9 cellular contexts compared by ENCODE assay signal in the genomic region with DNA sequence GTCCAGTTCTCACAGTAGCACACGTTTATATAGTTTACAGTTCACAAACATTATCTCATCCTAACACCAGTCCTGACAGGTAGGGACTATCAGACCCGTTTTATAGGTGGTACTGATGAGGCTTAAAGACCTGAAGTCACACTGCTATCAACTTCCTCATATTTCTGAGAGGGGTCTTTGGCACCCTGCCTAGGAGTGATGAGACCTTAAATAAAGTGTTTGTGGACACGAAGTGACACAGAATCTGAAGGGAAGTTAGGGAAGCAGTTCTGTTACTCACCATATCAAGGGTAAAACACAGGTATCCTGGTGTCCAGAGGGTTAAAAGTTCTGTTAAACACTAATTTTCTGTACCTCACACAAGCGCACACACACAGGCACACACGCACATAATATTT. TPM values are rescaled to one million over a fixed set of nuclear protein-coding genes. Genes with fewer than 3 reads are reported as not detected.
A peak's percentile ranks its signal among the peaks of the same experiment; 100 is the strongest.
DNase-seq lines count a peak whose midpoint lies in the region; ATAC-seq and TF ChIP-seq lines count a peak whose summit lies in the region.
"Had no signal": no experiment of that assay in that cellular context is flagged by ENCODE, and none has a peak within 500 bp of the region (broad histone marks: within the 10 kb centered on the region; RNA-seq: fewer than 3 reads in every experiment).

No MANE protein-coding gene starts in this region.

- H3K27ac Mint-ChIP-seq in activated T-cell treated with anti-CD3 and anti-CD28 coated beads, Interleukin-2, amount 50 U/mL, for 72 hours, result no peak overlapping the region

- peaks cover 1 to 5% of the 10 kb centered on the region in 2 donors for H3K36me3 Mint-ChIP-seq in activated T-cell treated with anti-CD3 and anti-CD28 coated beads, Interleukin-2, amount 50 U/mL, for 72 hours (ENCODE audit: insufficient read depth in 2 of 2)

- H3K27me3 Mint-ChIP-seq in activated T-cell treated with anti-CD3 and anti-CD28 coated beads, Interleukin-2, amount 50 U/mL, for 72 hours (ENCODE audit: low read depth), result peaks cover 71% of the 10 kb centered on the region

- H3K9me3 ChIP-seq in mammary epithelial cell (replicated peaks; ENCODE audit: insufficient read depth, low read length) (no peaks in the 10 kb centered on the region), lung (ENCODE audit: control insufficient read depth in 2 of 2, insufficient read depth in 1 of 2, low read length in 1 of 2) (no peaks in the 10 kb centered on the region), tibial nerve (no peaks in the 10 kb centered on the region)

- BruUV-seq in mammary epithelial cell (replicated peaks; lab: Mats Ljungman, UMichigan), result TSS peak; percentile 52

- H3K9ac ChIP-seq in mammary epithelial cell (ENCODE audit: insufficient read depth, low read length), result peak overlapping the region; percentile 100

- peak overlapping the region; percentile 65 to 93 (median 82) for H3K4me3 ChIP-seq in mammary epithelial cell (replicated peaks in 1 of 3; ENCODE audit: insufficient read depth in 1 of 3, low read depth in 2 of 3, low read length in 3 of 3)
- H3K4me3 ChIP-seq in lung, result peak overlapping the region; percentile 62
- H3K4me3 ChIP-seq in tibial nerve, result peak overlapping the region in 2 of 4 donors; percentile 36 to 46

- no peak for ATAC-seq in activated T-cell treated with anti-CD3 and anti-CD28 coated beads, Interleukin-2, amount 50 U/mL, for 72 hours (replicated peaks in 1 of 2)
- no peak for ATAC-seq in lung (ENCODE audit: insufficient read depth, low FRiP score)
- no peak for ATAC-seq in GM21515 (IDR thresholded peaks at IDR 0.05; ENCODE audit: unreplicated experiment)

- H2AFZ ChIP-seq in mammary epithelial cell (ENCODE audit: low read depth, low read length), result peak overlapping the region; percentile 5

- in situ Hi-C loops in mammary epithelial cell (cut with MboI; ENCODE audit: low sequenced_read_pairs in 2 of 2), result no loop called here

- no peaks in the 10 kb centered on the region for H3K36me3 ChIP-seq in mammary epithelial cell (ENCODE audit: insufficient read depth, low read length)
- no peaks in the 10 kb centered on the region for H3K36me3 ChIP-seq in lung (ENCODE audit: control insufficient read depth in 2 of 2, insufficient read depth in 2 of 2, low read length in 2 of 2)
- no peaks in the 10 kb centered on the region for H3K36me3 ChIP-seq in tibial nerve

- CTCF ChIA-PET in mammary epithelial cell (lab: Charles Lee; ENCODE audit: low non-redundant PET), result no interaction called here

- H3K27me3 ChIP-seq in mammary epithelial cell (ENCODE audit: insufficient read depth, low read length) (no peaks in the 10 kb centered on the region), lung (ENCODE audit: control insufficient read depth, insufficient read depth) (no peaks in the 10 kb centered on the region), tibial nerve (peaks cover 0 to 48% of the 10 kb centered on the region in 2 donors)

- WGBS in mammary epithelial cell (ENCODE audit: low coverage, missing lambda C conversion rate), result 17% methylated on average over 5 of the region's 5 CpGs
- WGBS in lung, 2 donors, result 9 to 14% methylated on average over 5 of the region's 5 CpGs
- 19 to 24% methylated on average over 5 of the region's 5 CpGs for WGBS in tibial nerve, 2 donors

- H3K9me3 Mint-ChIP-seq in activated T-cell treated with anti-CD3 and anti-CD28 coated beads, Interleukin-2, amount 50 U/mL, for 72 hours, result no peaks in the 10 kb centered on the region

- no peaks in the 10 kb centered on the region for H4K20me1 ChIP-seq in mammary epithelial cell (ENCODE audit: insufficient read depth, low read length)

- intact Hi-C loops in mammary epithelial cell (cut with micrococcal nuclease), result loop anchor here (1.0 to 2.0 kb wide), 3 partner anchors 41 to 75 kb away; no protein-coding TSS in a partner anchor

- TF ChIP-seq EP300 in tibial nerve (IDR thresholded peaks at IDR 0.05), result no peak

- H3K4me1 Mint-ChIP-seq in activated T-cell treated with anti-CD3 and anti-CD28 coated beads, Interleukin-2, amount 50 U/mL, for 72 hours (ENCODE audit: low read depth), result peaks cover 41% of the 10 kb centered on the region

- TF ChIP-seq POLR2A in tibial nerve (IDR thresholded peaks at IDR 0.05), result no peak

- DNase-seq in activated T-cell treated with anti-CD3 and anti-CD28 coated beads, Interleukin-2, amount 50 U/mL, for 72 hours, result no peak
- no peak for DNase-seq in activated T-cell treated with anti-CD3 and anti-CD28 coated beads, Interleukin-2, amount 50 U/mL, for 48 hours
- no peak for DNase-seq in mammary epithelial cell
- no peak for DNase-seq in lung (ENCODE audit: low spot score)
- DNase-seq in tibial nerve (ENCODE audit: low spot score in 2 of 2), result no peak
- no peak for DNase-seq in HUDEP-2 (lab: John Stamatoyannopoulos, UW; ENCODE audit: unreplicated experiment in 76 of 76)
- DNase-seq in NCI-H748 (lab: John Stamatoyannopoulos, UW; ENCODE audit: unreplicated experiment), result no peak
- DNase-seq: Karpas-422 had no signal

- H3K4me1 ChIP-seq in mammary epithelial cell (ENCODE audit: insufficient read depth, low read length) (peaks cover 39% of the 10 kb centered on the region), lung (ENCODE audit: control insufficient read depth in 2 of 2, insufficient read depth in 2 of 2, low read length in 2 of 2) (peaks cover 0 to 10% of the 10 kb centered on the region in 2 donors), tibial nerve (peaks cover 0 to 26% (median 10%) of the 10 kb centered on the region in 4 donors)

- TF ChIP-seq CTCF in mammary epithelial cell (conservative IDR thresholded peaks at IDR 0.05 in 1 of 2, IDR thresholded peaks at IDR 0.05 in 1 of 2; ENCODE audit: extremely low read depth in 1 of 2, insufficient read depth in 1 of 2, low read depth in 1 of 2, low read length in 2 of 2) (no peak), lung (IDR thresholded peaks at IDR 0.05; ENCODE audit: control extremely low read depth, extremely low read depth) (no peak), tibial nerve (IDR thresholded peaks at IDR 0.05) (no peak)

- H3K4me3 Mint-ChIP-seq in activated T-cell treated with anti-CD3 and anti-CD28 coated beads, Interleukin-2, amount 50 U/mL, for 72 hours, result peak overlapping the region; percentile 62 to 65

- dilution Hi-C loops in mammary epithelial cell (cut with HindIII; ENCODE audit: low sequenced_read_pairs), result no loop called here

- peaks cover 78% of the 10 kb centered on the region for H3K79me2 ChIP-seq in mammary epithelial cell (ENCODE audit: insufficient read depth, low read length)

- H3K4me2 ChIP-seq in mammary epithelial cell (ENCODE audit: insufficient read depth, low read depth, low read length), result peak overlapping the region; percentile 85

- H3K27ac ChIP-seq in mammary epithelial cell (ENCODE audit: insufficient read depth, low read depth, low read length), result peak overlapping the region; percentile 99
- H3K27ac ChIP-seq in lung (ENCODE audit: low read depth in 1 of 2, low read length in 1 of 2), result peak overlapping the region in 1 of 2 donors; percentile 90
- H3K27ac ChIP-seq in tibial nerve, result peak overlapping the region in 3 of 4 donors; percentile 22 to 46 (median 27)

RNA-seq across cellular contexts. Expression of gene TACSTD2, which starts 0.6 kb away (rescaled TPM):
- under 1 TPM in 1 of 2 donors, not detected in 1; 0.21 TPM for total RNA-seq in activated T-cell treated with anti-CD3 and anti-CD28 coated beads, Interleukin-2, amount 50 U/mL, for 72 hours
- total RNA-seq in mammary epithelial cell, result 100 to 1,000 TPM; 231 to 244 TPM
- 135 TPM for polyA plus RNA-seq in mammary epithelial cell
- polyA minus RNA-seq in mammary epithelial cell, result 98.6 TPM
- total RNA-seq in lung, result 100 to 1,000 TPM in 1 of 2 donors, 10 to 100 TPM in 1; 55.5 to 187 TPM
- polyA plus RNA-seq in lung, result 100 to 1,000 TPM; 140 to 204 TPM
- total RNA-seq in tibial nerve, result 10 to 100 TPM in 1 of 4 donors, 1 to 10 TPM in 3; 5.3 to 11.6 (median 7.9) TPM

RNA-seq across cellular contexts. Expression of gene OMA1, which starts 31.1 kb away (rescaled TPM):
- total RNA-seq in activated T-cell treated with anti-CD3 and anti-CD28 coated beads, Interleukin-2, amount 50 U/mL, for 72 hours, result 10 to 100 TPM; 12.2 TPM
- total RNA-seq in mammary epithelial cell (10 to 100 TPM; 14.8 to 20.3 TPM), lung (10 to 100 TPM; 28.3 to 52.1 TPM), tibial nerve (10 to 100 TPM; 17.1 to 32.2 (median 29.0) TPM)
- polyA plus RNA-seq in mammary epithelial cell (10.9 TPM), lung (10 to 100 TPM; 13.2 to 18.2 TPM)
- polyA minus RNA-seq in mammary epithelial cell, result not detected

Comparison
In these comparisons a context has a peak if more than half of its experiments do, and no peak if none do; other contexts are left out.
1. RNA of gene TACSTD2, which starts 0.6 kb away (total RNA-seq): 231 to 244 TPM in mammary epithelial cell, 55.5 to 187 TPM in lung and 5.3 to 11.6 TPM in tibial nerve; 0.21 TPM in activated T-cell treated with anti-CD3 and anti-CD28 coated beads, Interleukin-2, amount 50 U/mL, for 72 hours; every median in the first group is over 4 times any median in the second.